8 cellular contexts compared by ENCODE assay signal in the genomic region with DNA sequence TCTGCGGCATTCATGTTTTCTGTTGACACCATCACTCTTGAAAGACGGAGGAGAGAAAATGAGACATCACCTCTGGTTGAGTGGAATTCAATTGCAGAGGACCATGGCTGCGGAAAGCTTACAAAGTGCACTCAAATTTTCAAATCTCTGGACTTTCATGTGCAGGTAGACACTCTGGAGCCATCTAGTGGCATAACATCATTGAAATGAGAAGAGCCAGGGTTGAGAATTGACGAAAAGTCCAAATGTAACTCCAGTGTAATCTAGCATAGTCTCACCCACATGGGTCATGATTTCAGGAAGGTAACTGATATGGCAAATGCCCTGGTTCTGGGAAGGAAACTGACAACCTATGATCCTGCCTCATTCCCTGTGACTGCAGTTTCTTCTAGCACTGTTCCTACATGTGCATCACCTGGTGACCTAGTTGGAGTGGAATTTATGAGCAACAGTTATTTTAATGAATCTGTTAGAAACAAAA.
DNase-seq lines count a peak whose midpoint lies in the region; ATAC-seq and TF ChIP-seq lines count a peak whose summit lies in the region.

No MANE protein-coding gene starts in this region.

- WGBS in endodermal cell (ENCODE audit: insufficient coverage in 1 of 2, insufficient read length in 1 of 2), 2 experiments, result 65 to 66% methylated on average over 4 of the region's 4 CpGs

- peak; percentile 69 for TF ChIP-seq CTCF in endodermal cell (conservative IDR thresholded peaks at IDR 0.05)

- no peaks in the 10 kb centered on the region for H3K9me3 ChIP-seq in endodermal cell (ENCODE audit: control insufficient read depth, low read length)

- no peaks in the 10 kb centered on the region for H3K27me3 ChIP-seq in endodermal cell (ENCODE audit: control insufficient read depth, insufficient read depth, low read length, poor library complexity, severe bottlenecking)

- no peak overlapping the region for H3K27ac Mint-ChIP-seq in endodermal cell
- no peak overlapping the region for H3K27ac Mint-ChIP-seq in effector memory CD8-positive, alpha-beta T cell

- H3K36me3 Mint-ChIP-seq in endodermal cell (ENCODE audit: low read depth), result no peaks in the 10 kb centered on the region
- no peaks in the 10 kb centered on the region for H3K36me3 Mint-ChIP-seq in effector memory CD8-positive, alpha-beta T cell (ENCODE audit: insufficient read depth)

- DNase-seq in AG08396 (ENCODE audit: low spot score) (peak; percentile 24), NCI-H524 treated with DMSO at 0.1 percent for 48 hours (lab: John Stamatoyannopoulos, UW) (peak; percentile 68), endodermal cell (no peak), renal cortical epithelial cell (ENCODE audit: low read depth) (peak; percentile 78)
- DNase-seq in effector memory CD8-positive, alpha-beta T cell, result no peak

- ATAC-seq in GM19395 (IDR thresholded peaks at IDR 0.05; ENCODE audit: unreplicated experiment) (peak; percentile 47), GM21390 (IDR thresholded peaks at IDR 0.05; ENCODE audit: unreplicated experiment) (no peak), HG03095 (IDR thresholded peaks at IDR 0.05; ENCODE audit: unreplicated experiment) (no peak)
- no peak for ATAC-seq in effector memory CD8-positive, alpha-beta T cell (replicated peaks)

- no peaks in the 10 kb centered on the region for H3K9me3 Mint-ChIP-seq in endodermal cell
- peaks cover 3 to 10% of the 10 kb centered on the region in 2 donors for H3K9me3 Mint-ChIP-seq in effector memory CD8-positive, alpha-beta T cell

- no peak overlapping the region for H3K27ac ChIP-seq in endodermal cell (ENCODE audit: low read depth, low read length)

- H3K36me3 ChIP-seq in endodermal cell (ENCODE audit: control insufficient read depth, insufficient read depth, low read length), result no peaks in the 10 kb centered on the region

- H3K4me3 Mint-ChIP-seq in endodermal cell, result no peak overlapping the region
- no peak overlapping the region for H3K4me3 Mint-ChIP-seq in effector memory CD8-positive, alpha-beta T cell

- no peak overlapping the region for H3K4me3 ChIP-seq in endodermal cell (ENCODE audit: low read length)

- H3K27me3 Mint-ChIP-seq in endodermal cell (ENCODE audit: insufficient read depth), result peaks cover 1% of the 10 kb centered on the region
- H3K27me3 Mint-ChIP-seq in effector memory CD8-positive, alpha-beta T cell, result no peaks in the 10 kb centered on the region

- no peaks in the 10 kb centered on the region for H3K4me1 ChIP-seq in endodermal cell (ENCODE audit: control insufficient read depth, insufficient read depth, low read length)

- no peak overlapping the region for H3K9ac ChIP-seq in endodermal cell (ENCODE audit: extremely low read depth, low read length, poor library complexity, severe bottlenecking)

- H3K4me1 Mint-ChIP-seq in endodermal cell, result peaks cover 7% of the 10 kb centered on the region
- no peaks in the 10 kb centered on the region for H3K4me1 Mint-ChIP-seq in effector memory CD8-positive, alpha-beta T cell (ENCODE audit: low read depth in 2 of 2)

Comparison
In these comparisons a context has a peak if more than half of its experiments do, and no peak if none do; other contexts are left out.
1. DNase-seq: peak in AG08396 (single experiment), NCI-H524 treated with DMSO at 0.1 percent for 48 hours (single experiment) and renal cortical epithelial cell (single experiment); none in endodermal cell (single experiment) and effector memory CD8-positive, alpha-beta T cell (0 of 3).